Comparison of ENCODE assay signal across 7 cellular contexts in the genomic region with DNA sequence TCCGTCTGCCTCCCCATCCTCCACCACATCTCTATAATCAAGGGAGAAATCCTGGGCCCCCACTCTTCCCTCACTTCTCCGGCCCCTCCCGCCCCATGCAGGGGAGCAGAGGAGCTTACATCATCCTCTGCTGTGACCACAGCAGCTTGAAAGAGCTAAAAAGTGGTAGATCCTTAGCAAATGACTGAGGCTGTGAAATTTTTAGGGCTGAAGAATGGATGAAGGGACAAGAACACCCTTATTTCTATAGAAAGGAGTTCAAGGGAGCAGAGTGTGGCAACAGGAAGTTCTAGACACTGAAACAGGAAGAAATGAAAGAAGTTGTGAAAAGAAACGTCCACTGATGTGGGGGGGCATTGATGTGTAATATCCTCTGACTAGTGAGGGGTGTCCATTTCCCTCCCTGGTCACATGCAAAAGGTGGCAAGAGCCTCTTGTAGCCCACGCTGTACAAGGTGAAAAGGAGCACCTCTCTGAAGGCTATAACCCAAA.
DNase-seq lines count a peak whose midpoint lies in the region; ATAC-seq and TF ChIP-seq lines count a peak whose summit lies in the region.

No MANE protein-coding gene starts in this region.

- H3K4me3 ChIP-seq in Loucy (ENCODE audit: low read length, poor library complexity, severe bottlenecking): peak overlapping the region; percentile 49

- H3K9ac ChIP-seq in Loucy (ENCODE audit: low read depth, low read length, poor library complexity, severe bottlenecking): peak overlapping the region; percentile 68

- POLR2A ChIA-PET in naive thymus-derived CD8-positive, alpha-beta T cell (lab: Charles Lee): no interaction called here

- H2AFZ ChIP-seq in Loucy (ENCODE audit: low read length): peak overlapping the region; percentile 87

- no peaks in the 10 kb centered on the region for H4K20me1 ChIP-seq in Loucy (ENCODE audit: insufficient read depth, low read length, poor library complexity, severe bottlenecking)

- no peaks in the 10 kb centered on the region for H3K9me2 ChIP-seq in Loucy (replicated peaks; ENCODE audit: low read depth, low read length)

- H3K9me3 ChIP-seq in Loucy (ENCODE audit: insufficient read depth, low read depth, low read length): no peaks in the 10 kb centered on the region

- peaks cover 73% of the 10 kb centered on the region for H3K4me1 ChIP-seq in Loucy (ENCODE audit: insufficient read depth, low read length, poor library complexity, severe bottlenecking)

- no peaks in the 10 kb centered on the region for H3K9me3 Mint-ChIP-seq in activated naive CD8-positive, alpha-beta T cell treated with anti-CD3 and anti-CD28 coated beads for 36 hours
- H3K9me3 Mint-ChIP-seq in naive thymus-derived CD8-positive, alpha-beta T cell: no peaks in the 10 kb centered on the region
- H3K9me3 Mint-ChIP-seq in glutamatergic neuron (ENCODE audit: unreplicated experiment): no peaks in the 10 kb centered on the region

- peaks cover 5% of the 10 kb centered on the region; the same call in 1 of the 2 replicates for H3F3A ChIP-seq in Loucy (ENCODE audit: low read depth)

- DNase-seq in EH (ENCODE audit: low read depth): peak; percentile 44
- DNase-seq in activated naive CD8-positive, alpha-beta T cell treated with anti-CD3 and anti-CD28 coated beads for 36 hours: no peak
- DNase-seq in naive thymus-derived CD8-positive, alpha-beta T cell: peak in 1 of 10 donors; percentile 9
- no peak for DNase-seq in glutamatergic neuron
- no peak for DNase-seq in stimulated activated CD4-positive, alpha-beta T cell treated with anti-CD3 and anti-CD28 coated beads, Interleukin-4, amount 100 ng/mL, for 1 hour

- peak overlapping the region; percentile 63 for H3K27ac Mint-ChIP-seq in activated naive CD8-positive, alpha-beta T cell treated with anti-CD3 and anti-CD28 coated beads for 36 hours
- peak overlapping the region in 6 of 10 donors; percentile 35 to 83 (median 50) for H3K27ac Mint-ChIP-seq in naive thymus-derived CD8-positive, alpha-beta T cell
- no peak overlapping the region for H3K27ac Mint-ChIP-seq in glutamatergic neuron (ENCODE audit: unreplicated experiment)

- H3K27me3 Mint-ChIP-seq in activated naive CD8-positive, alpha-beta T cell treated with anti-CD3 and anti-CD28 coated beads for 36 hours: no peaks in the 10 kb centered on the region
- no peaks in the 10 kb centered on the region for H3K27me3 Mint-ChIP-seq in naive thymus-derived CD8-positive, alpha-beta T cell
- peaks cover 2% of the 10 kb centered on the region for H3K27me3 Mint-ChIP-seq in glutamatergic neuron (ENCODE audit: unreplicated experiment)

- H3K4me1 Mint-ChIP-seq in activated naive CD8-positive, alpha-beta T cell treated with anti-CD3 and anti-CD28 coated beads for 36 hours: peaks cover 22% of the 10 kb centered on the region
- H3K4me1 Mint-ChIP-seq in naive thymus-derived CD8-positive, alpha-beta T cell: peaks cover 8 to 41% (median 16%) of the 10 kb centered on the region in 4 donors
- H3K4me1 Mint-ChIP-seq in glutamatergic neuron (ENCODE audit: low read depth, unreplicated experiment): peaks cover 12% of the 10 kb centered on the region

- TF ChIP-seq CTCF in Loucy (conservative IDR thresholded peaks at IDR 0.05; ENCODE audit: low read length): no peak
- TF ChIP-seq CTCF in glutamatergic neuron (IDR thresholded peaks at IDR 0.05; ENCODE audit: partially characterized antibody, unreplicated experiment): no peak

- no peak overlapping the region for H3K4me3 Mint-ChIP-seq in activated naive CD8-positive, alpha-beta T cell treated with anti-CD3 and anti-CD28 coated beads for 36 hours
- peak overlapping the region in 3 of 10 donors; percentile 0 to 46 (median 1) for H3K4me3 Mint-ChIP-seq in naive thymus-derived CD8-positive, alpha-beta T cell
- no peak overlapping the region for H3K4me3 Mint-ChIP-seq in glutamatergic neuron (ENCODE audit: unreplicated experiment)

- no peaks in the 10 kb centered on the region for H3K36me3 ChIP-seq in Loucy (ENCODE audit: insufficient read depth, low read length)

- H3K27me3 ChIP-seq in Loucy (ENCODE audit: insufficient read depth, low read length, poor library complexity, severe bottlenecking): no peaks in the 10 kb centered on the region

- peak; percentile 28 to 33 for ATAC-seq in naive thymus-derived CD8-positive, alpha-beta T cell
- ATAC-seq in HG03196 (IDR thresholded peaks at IDR 0.05; ENCODE audit: unreplicated experiment): no peak

- H3K4me2 ChIP-seq in Loucy (ENCODE audit: low read depth, low read length, poor library complexity, severe bottlenecking): peak overlapping the region; percentile 61

- H3K36me3 Mint-ChIP-seq in activated naive CD8-positive, alpha-beta T cell treated with anti-CD3 and anti-CD28 coated beads for 36 hours: no peaks in the 10 kb centered on the region
- no peaks in the 10 kb centered on the region for H3K36me3 Mint-ChIP-seq in naive thymus-derived CD8-positive, alpha-beta T cell
- no peaks in the 10 kb centered on the region for H3K36me3 Mint-ChIP-seq in glutamatergic neuron (ENCODE audit: unreplicated experiment)

- H3K79me2 ChIP-seq in Loucy (ENCODE audit: insufficient read depth, low read length): no peaks in the 10 kb centered on the region
